In genomic region chr20:24559114-24559513, GRCh38 we compare ENCODE assay signal across 2 cellular contexts.
TF ChIP-seq lines count a peak whose summit lies in the region.

No MANE protein-coding gene starts in this region.

TF ChIP-seq in HepG2, 621 proteins besides CTCF, POLR2A, EP300 and RAD21:
- TF ChIP-seq IKZF4 (CRISPR knock-in tag; IDR thresholded peaks at IDR 0.05; ENCODE audit: borderline replicate concordance, low read depth, not compliant biosample characterization) (no peak), FOXA1 (IDR thresholded peaks at IDR 0.05) (peak; percentile 30; the same call in 1 of the 2 replicates), FOXA1 (CRISPR knock-in tag; IDR thresholded peaks at IDR 0.05) (no peak), CENPT (CRISPR knock-in tag; IDR thresholded peaks at IDR 0.05; ENCODE audit: low read depth) (no peak)

TF ChIP-seq in H1, 55 proteins besides CTCF, POLR2A, EP300 and RAD21:
- TF ChIP-seq TAF1 (IDR thresholded peaks at IDR 0.05; ENCODE audit: low read depth, low read length) (no peak), GABPA (IDR thresholded peaks at IDR 0.05; ENCODE audit: borderline replicate concordance, insufficient read depth, low read length) (no peak), TBP (IDR thresholded peaks at IDR 0.05; ENCODE audit: low read depth, low read length) (no peak), ASH2L (IDR thresholded peaks at IDR 0.05; ENCODE audit: low read length) (no peak), MAX (IDR thresholded peaks at IDR 0.05) (no peak), CEBPB (IDR thresholded peaks at IDR 0.05; ENCODE audit: low read depth, low read length) (no peak), KDM1A (IDR thresholded peaks at IDR 0.05; ENCODE audit: borderline replicate concordance, low read length) (no peak), RBBP5 (IDR thresholded peaks at IDR 0.05; ENCODE audit: borderline replicate concordance, low read depth, low read length) (no peak)
TF ChIP-seq in H1: peak in this region for 0.
